ENCODE assay signal across 1 cellular context in genomic region chr9:89526667-89527066, GRCh38.
TF ChIP-seq lines count a peak whose summit lies in the region.

No MANE protein-coding gene starts in this region.

TF ChIP-seq in HepG2, 621 proteins besides CTCF, POLR2A, EP300 and RAD21:
- TF ChIP-seq GRHL1 (CRISPR knock-in tag; conservative IDR thresholded peaks at IDR 0.05), result no peak
- no peak for TF ChIP-seq ZNF576 (CRISPR knock-in tag; IDR thresholded peaks at IDR 0.05)
- no peak for TF ChIP-seq FOSL1 (CRISPR knock-in tag; IDR thresholded peaks at IDR 0.05; ENCODE audit: borderline replicate concordance)
- TF ChIP-seq ZFP91 (CRISPR knock-in tag; IDR thresholded peaks at IDR 0.05; ENCODE audit: borderline replicate concordance), result no peak
- TF ChIP-seq LBX2 (CRISPR knock-in tag; IDR thresholded peaks at IDR 0.05; ENCODE audit: borderline replicate concordance), result no peak
- TF ChIP-seq REPIN1 (CRISPR knock-in tag; IDR thresholded peaks at IDR 0.05; ENCODE audit: borderline replicate concordance, low read depth), result no peak
- TF ChIP-seq ZNF253 (CRISPR knock-in tag; IDR thresholded peaks at IDR 0.05; ENCODE audit: borderline replicate concordance), result no peak
- TF ChIP-seq ZNF619 (CRISPR knock-in tag; IDR thresholded peaks at IDR 0.05), result no peak
- no peak for TF ChIP-seq ZNF773 (CRISPR knock-in tag; IDR thresholded peaks at IDR 0.05; ENCODE audit: borderline replicate concordance)
- no peak for TF ChIP-seq ETV6 (CRISPR knock-in tag; conservative IDR thresholded peaks at IDR 0.05)
